Comparison of ENCODE assay signal across 27 cellular contexts in genomic region chr14:23933706-23934105, GRCh38.
"Had no signal": no experiment of that assay in that cellular context is flagged by ENCODE, and none has a peak within 500 bp of the region (broad histone marks: within the 10 kb centered on the region; RNA-seq: fewer than 3 reads in every experiment).

No MANE protein-coding gene starts in this region.

- H3K4me1 ChIP-seq: parathyroid adenoma, uterus had no signal

- H3K27me3 Mint-ChIP-seq: progenitor cell of endocrine pancreas; stimulated activated naive CD8-positive, alpha-beta T cell treated with anti-CD3 and anti-CD28 coated beads, Interleukin-15, amount 100 ng/mL, for 72 hours had no signal

- H3K9me3 ChIP-seq: heart right ventricle, lower lobe of right lung, neutrophil, right atrium auricular region, sigmoid colon, spleen, tibial nerve, uterus had no signal

- H3K9ac ChIP-seq: parathyroid adenoma had no signal

- H3K4me2 ChIP-seq: hepatocyte had no signal

- H3K27ac Mint-ChIP-seq: naive B cell; natural killer cell; progenitor cell of endocrine pancreas; stimulated activated effector memory CD8-positive, alpha-beta T cell treated with anti-CD3 and anti-CD28 coated beads, Interleukin-12 subunit alpha, Interleukin-12 subunit beta, amount 100 ng/mL, for 72 hours; stimulated activated naive CD8-positive, alpha-beta T cell treated with anti-CD3 and anti-CD28 coated beads, Interleukin-15, amount 100 ng/mL, for 72 hours; type B pancreatic cell had no signal

- H3K4me1 Mint-ChIP-seq: natural killer cell; neural crest cell; stimulated activated effector memory CD8-positive, alpha-beta T cell treated with anti-CD3 and anti-CD28 coated beads, Interleukin-12 subunit alpha, Interleukin-12 subunit beta, amount 100 ng/mL, for 72 hours; stimulated activated naive CD8-positive, alpha-beta T cell treated with anti-CD3 and anti-CD28 coated beads, Interleukin-15, amount 100 ng/mL, for 72 hours had no signal

- H3K4me3 Mint-ChIP-seq: naive B cell; natural killer cell; neural crest cell; stimulated activated effector memory CD8-positive, alpha-beta T cell treated with anti-CD3 and anti-CD28 coated beads, Interleukin-12 subunit alpha, Interleukin-12 subunit beta, amount 100 ng/mL, for 72 hours; stimulated activated naive CD8-positive, alpha-beta T cell treated with anti-CD3 and anti-CD28 coated beads, Interleukin-15, amount 100 ng/mL, for 72 hours; type B pancreatic cell had no signal

- H3K27ac ChIP-seq: heart right ventricle, hepatocyte, lower lobe of right lung, neutrophil, parathyroid adenoma, right atrium auricular region, sigmoid colon, spleen, tibial nerve, uterus had no signal

- H2AFZ ChIP-seq: hepatocyte, parathyroid adenoma had no signal

- H3K36me3 ChIP-seq: lower lobe of right lung, neutrophil, right atrium auricular region, sigmoid colon, spleen, tibial nerve, uterus had no signal

- H3K27me3 ChIP-seq: heart right ventricle, hepatocyte, right atrium auricular region, sigmoid colon, spleen, tibial nerve, uterus had no signal

- DNase-seq: heart right ventricle; islet precursor cell; left ventricle myocardium superior; lower lobe of right lung; mammary epithelial cell; mesenchymal stem cell; naive B cell; natural killer cell; occipital lobe; sigmoid colon; small intestine; spleen; stimulated activated CD4-positive, alpha-beta T cell treated with anti-CD3 and anti-CD28 coated beads, Interleukin-4, amount 100 ng/mL, for 24 hours; stimulated activated naive CD4-positive, alpha-beta T cell treated with Interleukin-2 at 50 U/mL for 16 hours; stimulated activated naive CD8-positive, alpha-beta T cell treated with anti-CD3 and anti-CD28 coated beads, Interleukin-15, amount 100 ng/mL, for 72 hours; substantia nigra; uterus had no signal

- H3K79me2 ChIP-seq: hepatocyte, parathyroid adenoma had no signal

- H3K4me3 ChIP-seq: heart right ventricle, hepatocyte, lower lobe of right lung, right atrium auricular region, sigmoid colon, spleen, tibial nerve, uterus had no signal

- H3K36me3 Mint-ChIP-seq: naive B cell; natural killer cell; stimulated activated effector memory CD8-positive, alpha-beta T cell treated with anti-CD3 and anti-CD28 coated beads, Interleukin-12 subunit alpha, Interleukin-12 subunit beta, amount 100 ng/mL, for 72 hours; type B pancreatic cell had no signal

- ATAC-seq: heart right ventricle; left lobe of liver; left ventricle myocardium superior; lower lobe of right lung; natural killer cell; stimulated activated effector memory CD8-positive, alpha-beta T cell treated with anti-CD3 and anti-CD28 coated beads, Interleukin-12 subunit alpha, Interleukin-12 subunit beta, amount 100 ng/mL, for 72 hours; stimulated activated naive CD8-positive, alpha-beta T cell treated with anti-CD3 and anti-CD28 coated beads, Interleukin-15, amount 100 ng/mL, for 72 hours had no signal

- H3K9me3 Mint-ChIP-seq: naive B cell; natural killer cell; neural crest cell; stimulated activated effector memory CD8-positive, alpha-beta T cell treated with anti-CD3 and anti-CD28 coated beads, Interleukin-12 subunit alpha, Interleukin-12 subunit beta, amount 100 ng/mL, for 72 hours; stimulated activated naive CD8-positive, alpha-beta T cell treated with anti-CD3 and anti-CD28 coated beads, Interleukin-15, amount 100 ng/mL, for 72 hours; type B pancreatic cell had no signal
